14 cellular contexts compared by ENCODE assay signal in genomic region chr20:57794600-57795346, GRCh38.
DNase-seq lines count a peak whose midpoint lies in the region; ATAC-seq lines count a peak whose summit lies in the region.
"Had no signal": no experiment of that assay in that cellular context is flagged by ENCODE, and none has a peak within 500 bp of the region (broad histone marks: within the 10 kb centered on the region; RNA-seq: fewer than 3 reads in every experiment).

No MANE protein-coding gene starts in this region.

- H3K4me3 ChIP-seq in effector memory CD4-positive, alpha-beta T cell (ENCODE audit: insufficient read depth, low read depth, low read length, poor library complexity, severe bottlenecking): no peak overlapping the region
- H3K4me3 ChIP-seq: upper lobe of left lung had no signal

- no peak overlapping the region for H3K27ac ChIP-seq in effector memory CD4-positive, alpha-beta T cell (ENCODE audit: insufficient read depth, low read length, poor library complexity, severe bottlenecking)
- no peak overlapping the region for H3K27ac ChIP-seq in caudate nucleus (ENCODE audit: low read depth, low read length)
- H3K27ac ChIP-seq: upper lobe of left lung had no signal

- DNase-seq in ELR (ENCODE audit: low read depth) (peak; percentile 51), NCI-H1417 (lab: John Stamatoyannopoulos, UW) (peak in 2 of 3 experiments; percentile 54 to 75), astrocyte of the hippocampus (ENCODE audit: low read depth, low spot score) (peak; percentile 72), renal cortical epithelial cell (ENCODE audit: low read depth) (peak; percentile 74), caudate nucleus (lab: John Stamatoyannopoulos, UW) (no peak)
- no peak for DNase-seq in effector memory CD4-positive, alpha-beta T cell
- DNase-seq: activated naive CD4-positive, alpha-beta T cell treated with anti-CD3 and anti-CD28 coated beads, Interleukin-2, amount 10 ng/mL, durations not matched to agents 7 days and 5 days; GF-D8; GOT3; stimulated activated CD4-positive, alpha-beta T cell treated with anti-CD3 and anti-CD28 coated beads, Interleukin-4, amount 100 ng/mL, for 4 hours; upper lobe of left lung had no signal

- ATAC-seq in GM21515 (IDR thresholded peaks at IDR 0.05; ENCODE audit: unreplicated experiment): no peak
- ATAC-seq: stimulated activated effector memory CD8-positive, alpha-beta T cell treated with anti-CD3 and anti-CD28 coated beads, Interleukin-12 subunit alpha, Interleukin-12 subunit beta, amount 100 ng/mL, for 72 hours; WTC11 had no signal

- no peaks in the 10 kb centered on the region for H3K36me3 ChIP-seq in effector memory CD4-positive, alpha-beta T cell (ENCODE audit: control insufficient read depth, insufficient read depth, low read length)
- H3K36me3 ChIP-seq: upper lobe of left lung had no signal

- H3K27me3 ChIP-seq in effector memory CD4-positive, alpha-beta T cell (replicated peaks; ENCODE audit: control insufficient read depth, insufficient read depth, low read length, poor library complexity, severe bottlenecking): no peaks in the 10 kb centered on the region
- H3K27me3 ChIP-seq: upper lobe of left lung had no signal

- no peaks in the 10 kb centered on the region for H3K9me3 ChIP-seq in effector memory CD4-positive, alpha-beta T cell (ENCODE audit: control insufficient read depth, low read length)
- H3K9me3 ChIP-seq: upper lobe of left lung had no signal

- no peaks in the 10 kb centered on the region for H3K4me1 ChIP-seq in effector memory CD4-positive, alpha-beta T cell (ENCODE audit: control insufficient read depth, insufficient read depth, low read length, poor library complexity, severe bottlenecking)
- H3K4me1 ChIP-seq: upper lobe of left lung had no signal

Comparison
In these comparisons a context has a peak if more than half of its experiments do, and no peak if none do; other contexts are left out.
1. DNase-seq: peak in ELR (single experiment), NCI-H1417 (2 of 3), astrocyte of the hippocampus (single experiment) and renal cortical epithelial cell (single experiment); none in effector memory CD4-positive, alpha-beta T cell (0 of 3) and caudate nucleus (0 of 61).